In the genomic region with DNA sequence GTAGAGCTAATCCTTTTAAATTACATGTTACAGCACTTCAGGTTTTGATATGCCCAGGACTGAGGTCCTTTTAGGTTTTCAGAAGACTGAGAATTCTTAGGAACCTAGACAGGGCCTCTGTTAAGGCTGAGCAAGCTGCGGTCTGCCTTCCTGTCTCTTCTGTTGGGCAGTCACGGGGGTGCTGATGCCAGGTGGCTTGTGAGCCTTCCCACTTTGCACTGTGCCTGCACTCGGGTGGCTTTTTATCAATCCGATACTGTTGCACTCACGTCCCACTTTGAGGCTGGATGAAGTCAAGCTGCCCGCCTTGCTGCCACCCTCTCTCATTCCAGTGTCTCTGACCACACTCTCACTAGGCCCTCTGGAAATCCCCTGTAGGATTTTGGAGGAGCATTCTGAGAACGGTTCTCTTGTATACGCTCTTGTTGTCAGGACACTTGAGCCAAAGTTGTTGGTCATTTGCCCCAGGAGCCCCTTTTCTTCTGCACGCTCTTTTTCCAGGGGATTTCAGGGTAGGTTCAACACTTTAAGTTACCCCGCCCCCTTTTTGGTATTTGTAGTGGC, we compare ENCODE assay signal across 18 cellular contexts.
DNase-seq lines count a peak whose midpoint lies in the region; ATAC-seq and TF ChIP-seq lines count a peak whose summit lies in the region.
"Had no signal": no experiment of that assay in that cellular context is flagged by ENCODE, and none has a peak within 500 bp of the region (broad histone marks: within the 10 kb centered on the region; RNA-seq: fewer than 3 reads in every experiment).

No MANE protein-coding gene starts in this region.

- TF ChIP-seq CTCF in GM12865 (IDR thresholded peaks at IDR 0.05; ENCODE audit: insufficient read depth, low read depth, low read length, missing control alignments), result no peak
- no peak for TF ChIP-seq CTCF in RWPE1 (conservative IDR thresholded peaks at IDR 0.05; ENCODE audit: low read depth)
- TF ChIP-seq CTCF in lung (IDR thresholded peaks at IDR 0.05; ENCODE audit: control extremely low read depth, extremely low read depth), result no peak

- no peaks in the 10 kb centered on the region for H3K9me3 ChIP-seq in lung (ENCODE audit: control insufficient read depth in 2 of 2, insufficient read depth in 1 of 2, low read length in 1 of 2)
- no peaks in the 10 kb centered on the region for H3K9me3 ChIP-seq in skeletal muscle tissue (ENCODE audit: control insufficient read depth in 3 of 3, low read length in 3 of 3)
- no peaks in the 10 kb centered on the region for H3K9me3 ChIP-seq in CD8-positive, alpha-beta memory T cell (ENCODE audit: low read length)

- H3K9me3 Mint-ChIP-seq in CD8-positive, alpha-beta memory T cell, result no peaks in the 10 kb centered on the region
- H3K9me3 Mint-ChIP-seq: dendritic cell treated with granulocyte-macrophage colony-stimulating factor and Interleukin-4, amounts not matched to agents 40 ng/mL and 50 ng/mL, for 4 days; stimulated activated naive CD8-positive, alpha-beta T cell treated with anti-CD3 and anti-CD28 coated beads, Interleukin-15, Interleukin-2, amounts not matched to agents 100 ng/mL and 50 ng/mL, for 24 hours had no signal

- H3K4me1 ChIP-seq in lung (ENCODE audit: control insufficient read depth in 2 of 2, insufficient read depth in 2 of 2, low read length in 2 of 2) (peaks cover 26 to 29% of the 10 kb centered on the region in 2 donors), skeletal muscle tissue (ENCODE audit: control insufficient read depth in 3 of 3, insufficient read depth in 3 of 3, low read length in 3 of 3) (peaks cover 44 to 72% (median 62%) of the 10 kb centered on the region in 3 donors)
- no peaks in the 10 kb centered on the region for H3K4me1 ChIP-seq in CD8-positive, alpha-beta memory T cell (ENCODE audit: insufficient read depth, low read length)

- POLR2A ChIA-PET in RWPE1 (lab: Yijun Ruan, JAX; ENCODE audit: low non-redundant PET), result no interaction called here
- POLR2A ChIA-PET in CD8-positive, alpha-beta memory T cell (lab: Charles Lee), result no interaction called here

- H3K4me1 Mint-ChIP-seq in CD8-positive, alpha-beta memory T cell, result peaks cover 0 to 7% (median 2%) of the 10 kb centered on the region in 3 donors

- H3K27me3 Mint-ChIP-seq in CD8-positive, alpha-beta memory T cell, result peaks cover 22 to 57% of the 10 kb centered on the region in 2 donors

- peak overlapping the region in 1 of 8 donors; percentile 5 for H3K27ac Mint-ChIP-seq in CD8-positive, alpha-beta memory T cell
- H3K27ac Mint-ChIP-seq: dendritic cell treated with granulocyte-macrophage colony-stimulating factor and Interleukin-4, amounts not matched to agents 40 ng/mL and 50 ng/mL, for 4 days; stimulated activated naive CD8-positive, alpha-beta T cell treated with anti-CD3 and anti-CD28 coated beads, Interleukin-15, Interleukin-2, amounts not matched to agents 100 ng/mL and 50 ng/mL, for 24 hours had no signal

- no peak overlapping the region for H3K4me3 Mint-ChIP-seq in CD8-positive, alpha-beta memory T cell
- H3K4me3 Mint-ChIP-seq: dendritic cell treated with granulocyte-macrophage colony-stimulating factor and Interleukin-4, amounts not matched to agents 40 ng/mL and 50 ng/mL, for 4 days; stimulated activated naive CD8-positive, alpha-beta T cell treated with anti-CD3 and anti-CD28 coated beads, Interleukin-15, Interleukin-2, amounts not matched to agents 100 ng/mL and 50 ng/mL, for 24 hours had no signal

- H3K36me3 ChIP-seq in lung (ENCODE audit: control insufficient read depth in 2 of 2, insufficient read depth in 2 of 2, low read length in 2 of 2) (no peaks in the 10 kb centered on the region), skeletal muscle tissue (ENCODE audit: control insufficient read depth in 3 of 3, insufficient read depth in 3 of 3, low read length in 3 of 3) (no peaks in the 10 kb centered on the region)
- no peaks in the 10 kb centered on the region for H3K36me3 ChIP-seq in CD8-positive, alpha-beta memory T cell (ENCODE audit: insufficient read depth, low read length)

- peak overlapping the region in 2 of 3 donors; percentile 18 to 30 for H3K9ac ChIP-seq in skeletal muscle tissue (ENCODE audit: low read depth in 1 of 3, low read length in 3 of 3)

- H3K27ac ChIP-seq in RWPE1 (peak overlapping the region; percentile 50), lung (ENCODE audit: low read depth in 1 of 2, low read length in 1 of 2) (peak overlapping the region; percentile 11 to 89), skeletal muscle tissue (ENCODE audit: low read depth, low read length) (peak overlapping the region; percentile 68)
- no peak overlapping the region for H3K27ac ChIP-seq in CD8-positive, alpha-beta memory T cell (ENCODE audit: low read depth, low read length)

- CTCF ChIA-PET in RWPE1 (lab: Yijun Ruan, JAX), result interaction anchor here (0.6 kb wide), 1 partner anchor 14 kb away, joined by 3 read pairs; no protein-coding TSS in a partner anchor
- CTCF ChIA-PET in CD8-positive, alpha-beta memory T cell (lab: Charles Lee), result no interaction called here

- H3K4me3 ChIP-seq in GM12865 (ENCODE audit: low read depth, low read length) (no peak overlapping the region), lung (no peak overlapping the region), skeletal muscle tissue (ENCODE audit: low read length in 3 of 3) (no peak overlapping the region)
- H3K4me3 ChIP-seq in CD8-positive, alpha-beta memory T cell (ENCODE audit: low read length), result no peak overlapping the region

- peak; percentile 38 for DNase-seq in GM12865 (ENCODE audit: low read depth)
- DNase-seq in RWPE1 (ENCODE audit: low spot score), result no peak
- no peak for DNase-seq in lung (ENCODE audit: low spot score)
- no peak for DNase-seq in NCI-H1105 treated with DMSO at 0.1 percent for 48 hours (lab: John Stamatoyannopoulos, UW)
- DNase-seq in GM19238 (ENCODE audit: insufficient read length, low spot score), result no peak
- DNase-seq in CD8-positive, alpha-beta memory T cell, result no peak
- DNase-seq: activated CD4-positive, alpha-beta T cell treated with anti-CD3 and anti-CD28 coated beads for 4 hours; activated naive CD4-positive, alpha-beta T cell treated with Interleukin-2 at 50 U/mL for 16 hours; COR-L47; H7; head of caudate nucleus; NCI-H2029; NCI-H524 treated with DMSO at 0.1 percent for 48 hours; posterior cingulate gyrus had no signal

- ATAC-seq in lung (ENCODE audit: insufficient read depth, low FRiP score) (no peak), GM18502 (IDR thresholded peaks at IDR 0.05; ENCODE audit: poor library complexity, unreplicated experiment) (no peak)

- H3K36me3 Mint-ChIP-seq in CD8-positive, alpha-beta memory T cell, result no peaks in the 10 kb centered on the region

- WGBS in lung, 2 donors, result 60 to 68% methylated on average over 10 of the region's 10 CpGs

- no peaks in the 10 kb centered on the region for H3K27me3 ChIP-seq in lung (ENCODE audit: control insufficient read depth, insufficient read depth)
- no peaks in the 10 kb centered on the region for H3K27me3 ChIP-seq in skeletal muscle tissue (ENCODE audit: control insufficient read depth in 3 of 3, insufficient read depth in 3 of 3, low read length in 3 of 3)
- H3K27me3 ChIP-seq in CD8-positive, alpha-beta memory T cell (ENCODE audit: insufficient read depth, low read length, poor library complexity, severe bottlenecking), result no peaks in the 10 kb centered on the region
